8 cellular contexts compared by ENCODE assay signal in genomic region chr13:46639033-46639981, GRCh38.
DNase-seq lines count a peak whose midpoint lies in the region; ATAC-seq and TF ChIP-seq lines count a peak whose summit lies in the region.

No MANE protein-coding gene starts in this region.

- peak; percentile 86 for ATAC-seq in GM19397 (IDR thresholded peaks at IDR 0.05; ENCODE audit: unreplicated experiment)
- ATAC-seq in HG03135 (IDR thresholded peaks at IDR 0.05; ENCODE audit: unreplicated experiment): peak; percentile 86
- ATAC-seq in gastroesophageal sphincter: no peak

- no peaks in the 10 kb centered on the region for H3K36me3 Mint-ChIP-seq in activated T-cell treated with anti-CD3 and anti-CD28 coated beads, Interleukin-2, amount 50 U/mL, for 24 hours (ENCODE audit: low read depth)

- peak; percentile 47 for DNase-seq in G401 (ENCODE audit: low spot score)
- no peak for DNase-seq in HuH-7 (ENCODE audit: low spot score)
- no peak for DNase-seq in OCI-M1 (lab: John Stamatoyannopoulos, UW)
- DNase-seq in activated T-cell treated with anti-CD3 and anti-CD28 coated beads, Interleukin-2, amount 50 U/mL, for 24 hours: no peak
- no peak for DNase-seq in NCI-H2227 (lab: John Stamatoyannopoulos, UW; ENCODE audit: unreplicated experiment)

- no peaks in the 10 kb centered on the region for H3K9me3 Mint-ChIP-seq in activated T-cell treated with anti-CD3 and anti-CD28 coated beads, Interleukin-2, amount 50 U/mL, for 24 hours

- no peak overlapping the region for H3K4me3 Mint-ChIP-seq in activated T-cell treated with anti-CD3 and anti-CD28 coated beads, Interleukin-2, amount 50 U/mL, for 24 hours

- H3K9me3 ChIP-seq in gastroesophageal sphincter: no peaks in the 10 kb centered on the region

- H3K36me3 ChIP-seq in gastroesophageal sphincter: no peaks in the 10 kb centered on the region

- TF ChIP-seq EP300 in gastroesophageal sphincter (IDR thresholded peaks at IDR 0.05): no peak

- H3K4me1 ChIP-seq in gastroesophageal sphincter: peaks cover 30 to 93% (median 38%) of the 10 kb centered on the region in 3 donors

- TF ChIP-seq CTCF in gastroesophageal sphincter (IDR thresholded peaks at IDR 0.05): no peak

- no peaks in the 10 kb centered on the region for H3K27me3 Mint-ChIP-seq in activated T-cell treated with anti-CD3 and anti-CD28 coated beads, Interleukin-2, amount 50 U/mL, for 24 hours

- H3K4me3 ChIP-seq in gastroesophageal sphincter: no peak overlapping the region

- H3K27me3 ChIP-seq in gastroesophageal sphincter: no peaks in the 10 kb centered on the region

- 25 to 33% methylated on average over 3 of the region's 5 CpGs for WGBS in gastroesophageal sphincter (ENCODE audit: low coverage in 1 of 2), 2 donors

- TF ChIP-seq POLR2A in gastroesophageal sphincter (IDR thresholded peaks at IDR 0.05): no peak

- in situ Hi-C loops in G401 (cut with HindIII; ENCODE audit: low sequenced_read_pairs): no loop called here

- H3K27ac Mint-ChIP-seq in activated T-cell treated with anti-CD3 and anti-CD28 coated beads, Interleukin-2, amount 50 U/mL, for 24 hours: no peak overlapping the region

- peak overlapping the region; percentile 64 to 76 (median 74) for H3K27ac ChIP-seq in gastroesophageal sphincter

- H3K4me1 Mint-ChIP-seq in activated T-cell treated with anti-CD3 and anti-CD28 coated beads, Interleukin-2, amount 50 U/mL, for 24 hours (ENCODE audit: low read depth): peaks cover 45% of the 10 kb centered on the region
